ENCODE assay signal across 8 cellular contexts in the genomic region with DNA sequence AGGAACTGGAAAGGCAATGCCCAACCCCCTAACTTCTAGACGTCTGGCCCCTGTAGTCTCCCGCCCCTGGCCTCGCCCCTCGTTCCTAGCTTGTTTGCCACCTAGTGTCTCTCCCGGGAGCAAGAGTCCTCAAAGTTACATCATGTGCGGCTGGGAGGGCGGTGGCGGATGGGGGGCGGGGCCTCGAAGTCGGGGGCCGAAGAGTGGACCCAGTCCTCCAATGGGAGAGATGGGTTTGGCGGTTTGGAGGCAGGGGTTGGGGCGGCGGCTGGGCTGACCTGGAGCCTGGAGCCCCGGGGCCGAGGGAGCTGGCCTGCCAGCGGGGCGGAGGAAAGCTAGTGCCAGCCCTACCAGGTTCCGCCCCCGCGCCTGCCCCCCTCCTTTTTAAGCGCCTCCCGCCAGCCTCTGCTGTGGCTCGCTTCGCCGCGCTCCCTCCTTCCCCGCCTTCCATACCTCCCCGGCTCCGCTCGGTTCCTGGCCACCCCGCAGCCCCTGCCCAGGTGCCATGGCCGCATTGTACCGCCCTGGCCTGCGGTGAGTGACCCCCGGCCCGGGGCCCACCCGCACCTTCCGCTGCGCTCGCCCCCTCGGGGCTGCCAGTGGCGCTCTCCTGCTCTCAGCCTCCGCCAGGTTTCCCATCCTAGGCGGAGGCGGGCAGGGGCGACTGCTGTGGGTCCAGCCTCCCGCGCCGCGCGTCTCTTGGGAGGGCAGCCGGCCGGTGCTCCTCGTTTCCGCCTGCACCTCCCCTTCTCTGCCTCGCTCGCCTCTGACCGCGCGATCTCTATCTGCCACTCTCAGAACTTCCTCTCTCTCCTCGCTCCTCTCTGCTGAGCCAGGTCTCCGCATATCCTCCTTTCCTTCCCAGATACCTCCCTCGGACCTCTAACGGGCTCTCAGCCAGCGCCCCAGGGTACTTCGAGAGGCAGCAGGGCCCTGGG. TPM values are rescaled to one million over a fixed set of nuclear protein-coding genes. Genes with fewer than 3 reads are reported as not detected.
A peak's percentile ranks its signal among the peaks of the same experiment; 100 is the strongest.
DNase-seq lines count a peak whose midpoint lies in the region; ATAC-seq, FAIRE-seq and TF ChIP-seq lines count a peak whose summit lies in the region.

A gene (plus strand): TSS at position 411 of the 938 bp plus-strand sequence. CDS start 95 bp downstream, at position 506.

- TF ChIP-seq POLR2A in H54 (IDR thresholded peaks at IDR 0.05; ENCODE audit: low read depth, low read length) (peak; percentile 89), gastroesophageal sphincter (IDR thresholded peaks at IDR 0.05) (peak; percentile 46 to 53)

- peak within 1 kb of the TSS; percentile 95 for H3K9ac ChIP-seq in DND-41 (ENCODE audit: low read depth, low read length)

- 0% methylated on average over 4 to 35 of the region's 68 CpGs for WGBS in gastroesophageal sphincter (ENCODE audit: low coverage in 1 of 2), 2 donors

- no peaks in the 10 kb centered on the region for H4K20me1 ChIP-seq in DND-41 (ENCODE audit: insufficient read depth, low read length)

- no peak for FAIRE-seq in H54 (lab: Jason Lieb, UNC)

- no peak for TF ChIP-seq EP300 in gastroesophageal sphincter (IDR thresholded peaks at IDR 0.05)

- H3K4me3 ChIP-seq in DND-41 (ENCODE audit: low read depth in 1 of 2, low read length in 2 of 2) (peak within 1 kb of the TSS; percentile 67 to 75), MG63 (peak within 1 kb of the TSS; percentile 90), SJCRH30 (peak within 1 kb of the TSS; percentile 85), gastroesophageal sphincter (peak within 1 kb of the TSS; percentile 59 to 94)

- peak; percentile 82 for ATAC-seq in DND-41 (ENCODE audit: insufficient read depth, low read depth)
- ATAC-seq in gastroesophageal sphincter: peak; percentile 96

- H3K27ac ChIP-seq in DND-41 (ENCODE audit: low read length) (peak within 1 kb of the TSS; percentile 94), SJCRH30 (peak within 1 kb of the TSS; percentile 67), gastroesophageal sphincter (peak within 1 kb of the TSS; percentile 62 to 97 (median 94)), temporal lobe (ENCODE audit: low read depth, low read length) (peak within 1 kb of the TSS; percentile 72)

- peak within 1 kb of the TSS; percentile 85 for H2AFZ ChIP-seq in DND-41 (ENCODE audit: low read depth, low read length)

- H3K9me3 ChIP-seq in DND-41 (ENCODE audit: insufficient read depth, low read length, severe bottlenecking) (no peaks in the 10 kb centered on the region), MG63 (no peaks in the 10 kb centered on the region), SJCRH30 (replicated peaks) (no peaks in the 10 kb centered on the region), gastroesophageal sphincter (no peaks in the 10 kb centered on the region)

- peaks cover 22% of the 10 kb centered on the region for H3K79me2 ChIP-seq in DND-41 (ENCODE audit: insufficient read depth, low read length)

- H3K4me1 ChIP-seq in DND-41 (ENCODE audit: insufficient read depth, low read length) (peaks cover 30% of the 10 kb centered on the region), SJCRH30 (peaks cover 10% of the 10 kb centered on the region), gastroesophageal sphincter (peaks cover 0 to 31% (median 8%) of the 10 kb centered on the region in 3 donors)

- H3K27me3 ChIP-seq in DND-41 (ENCODE audit: insufficient read depth, low read length, poor library complexity) (no peaks in the 10 kb centered on the region), MG63 (no peaks in the 10 kb centered on the region), SJCRH30 (no peaks in the 10 kb centered on the region), gastroesophageal sphincter (no peaks in the 10 kb centered on the region)

- H3K4me2 ChIP-seq in DND-41 (ENCODE audit: insufficient read depth, low read length): peak within 1 kb of the TSS; percentile 77

- DNase-seq in DND-41 (peak; percentile 94), H54 (ENCODE audit: insufficient read length, low spot score) (peak; percentile 89), MG63 (peak; percentile 96), SJCRH30 (peak; percentile 96), nucleus accumbens (lab: John Stamatoyannopoulos, UW) (peak in 51 of 56 donors; percentile 21 to 87 (median 58))
- DNase-seq in activated naive CD4-positive, alpha-beta T cell (lab: John Stamatoyannopoulos, UW): peak; percentile 41 to 72 (median 60)

- TF ChIP-seq CTCF in DND-41 (IDR thresholded peaks at IDR 0.05; ENCODE audit: borderline replicate concordance, extremely low read depth, low read length, poor library complexity, severe bottlenecking) (no peak), gastroesophageal sphincter (IDR thresholded peaks at IDR 0.05) (peak in 3 of 4 experiments; percentile 18 to 33 (median 18))

- H3K36me3 ChIP-seq in DND-41 (ENCODE audit: insufficient read depth, low read length): peaks cover 21% of the 10 kb centered on the region
- H3K36me3 ChIP-seq in MG63: no peaks in the 10 kb centered on the region; the same call in 1 of the 2 replicates
- H3K36me3 ChIP-seq in SJCRH30: no peaks in the 10 kb centered on the region; the same call in 1 of the 2 replicates
- H3K36me3 ChIP-seq in gastroesophageal sphincter: peaks cover 0 to 16% of the 10 kb centered on the region in 2 donors

RNA-seq across cellular contexts. Expression of the gene that starts here (rescaled TPM):
- 6.7 and 27.5 TPM in 2 replicates for total RNA-seq in MG63 (2014; rRNA removed; shearing (Covaris generic); ENCODE audit: low replicate concordance)
- 14.9 and 16.2 TPM in 2 replicates for total RNA-seq in SJCRH30 (2014; rRNA removed; shearing (Covaris generic))
- total RNA-seq in gastroesophageal sphincter (10 to 100 TPM in 3 of 4 donors, 1 to 10 TPM in 1; 9.2 to 14.9 (median 11.6) TPM), temporal lobe (0.49 TPM)

Comparison
In these comparisons a context has a peak if more than half of its experiments do, and no peak if none do; other contexts are left out.
1. Peak in every context shown above with its lines: DNase-seq, ATAC-seq, H3K4me3 ChIP-seq and H3K27ac ChIP-seq.